ENCODE assay signal across 1 cellular context in genomic region chr3:40523781-40524180, GRCh38.
TF ChIP-seq lines count a peak whose summit lies in the region.

No MANE protein-coding gene starts in this region.

TF ChIP-seq in GM23338, 12 proteins besides CTCF, POLR2A, EP300 and RAD21 (continued from another document):
- TF ChIP-seq, protein P1, sequence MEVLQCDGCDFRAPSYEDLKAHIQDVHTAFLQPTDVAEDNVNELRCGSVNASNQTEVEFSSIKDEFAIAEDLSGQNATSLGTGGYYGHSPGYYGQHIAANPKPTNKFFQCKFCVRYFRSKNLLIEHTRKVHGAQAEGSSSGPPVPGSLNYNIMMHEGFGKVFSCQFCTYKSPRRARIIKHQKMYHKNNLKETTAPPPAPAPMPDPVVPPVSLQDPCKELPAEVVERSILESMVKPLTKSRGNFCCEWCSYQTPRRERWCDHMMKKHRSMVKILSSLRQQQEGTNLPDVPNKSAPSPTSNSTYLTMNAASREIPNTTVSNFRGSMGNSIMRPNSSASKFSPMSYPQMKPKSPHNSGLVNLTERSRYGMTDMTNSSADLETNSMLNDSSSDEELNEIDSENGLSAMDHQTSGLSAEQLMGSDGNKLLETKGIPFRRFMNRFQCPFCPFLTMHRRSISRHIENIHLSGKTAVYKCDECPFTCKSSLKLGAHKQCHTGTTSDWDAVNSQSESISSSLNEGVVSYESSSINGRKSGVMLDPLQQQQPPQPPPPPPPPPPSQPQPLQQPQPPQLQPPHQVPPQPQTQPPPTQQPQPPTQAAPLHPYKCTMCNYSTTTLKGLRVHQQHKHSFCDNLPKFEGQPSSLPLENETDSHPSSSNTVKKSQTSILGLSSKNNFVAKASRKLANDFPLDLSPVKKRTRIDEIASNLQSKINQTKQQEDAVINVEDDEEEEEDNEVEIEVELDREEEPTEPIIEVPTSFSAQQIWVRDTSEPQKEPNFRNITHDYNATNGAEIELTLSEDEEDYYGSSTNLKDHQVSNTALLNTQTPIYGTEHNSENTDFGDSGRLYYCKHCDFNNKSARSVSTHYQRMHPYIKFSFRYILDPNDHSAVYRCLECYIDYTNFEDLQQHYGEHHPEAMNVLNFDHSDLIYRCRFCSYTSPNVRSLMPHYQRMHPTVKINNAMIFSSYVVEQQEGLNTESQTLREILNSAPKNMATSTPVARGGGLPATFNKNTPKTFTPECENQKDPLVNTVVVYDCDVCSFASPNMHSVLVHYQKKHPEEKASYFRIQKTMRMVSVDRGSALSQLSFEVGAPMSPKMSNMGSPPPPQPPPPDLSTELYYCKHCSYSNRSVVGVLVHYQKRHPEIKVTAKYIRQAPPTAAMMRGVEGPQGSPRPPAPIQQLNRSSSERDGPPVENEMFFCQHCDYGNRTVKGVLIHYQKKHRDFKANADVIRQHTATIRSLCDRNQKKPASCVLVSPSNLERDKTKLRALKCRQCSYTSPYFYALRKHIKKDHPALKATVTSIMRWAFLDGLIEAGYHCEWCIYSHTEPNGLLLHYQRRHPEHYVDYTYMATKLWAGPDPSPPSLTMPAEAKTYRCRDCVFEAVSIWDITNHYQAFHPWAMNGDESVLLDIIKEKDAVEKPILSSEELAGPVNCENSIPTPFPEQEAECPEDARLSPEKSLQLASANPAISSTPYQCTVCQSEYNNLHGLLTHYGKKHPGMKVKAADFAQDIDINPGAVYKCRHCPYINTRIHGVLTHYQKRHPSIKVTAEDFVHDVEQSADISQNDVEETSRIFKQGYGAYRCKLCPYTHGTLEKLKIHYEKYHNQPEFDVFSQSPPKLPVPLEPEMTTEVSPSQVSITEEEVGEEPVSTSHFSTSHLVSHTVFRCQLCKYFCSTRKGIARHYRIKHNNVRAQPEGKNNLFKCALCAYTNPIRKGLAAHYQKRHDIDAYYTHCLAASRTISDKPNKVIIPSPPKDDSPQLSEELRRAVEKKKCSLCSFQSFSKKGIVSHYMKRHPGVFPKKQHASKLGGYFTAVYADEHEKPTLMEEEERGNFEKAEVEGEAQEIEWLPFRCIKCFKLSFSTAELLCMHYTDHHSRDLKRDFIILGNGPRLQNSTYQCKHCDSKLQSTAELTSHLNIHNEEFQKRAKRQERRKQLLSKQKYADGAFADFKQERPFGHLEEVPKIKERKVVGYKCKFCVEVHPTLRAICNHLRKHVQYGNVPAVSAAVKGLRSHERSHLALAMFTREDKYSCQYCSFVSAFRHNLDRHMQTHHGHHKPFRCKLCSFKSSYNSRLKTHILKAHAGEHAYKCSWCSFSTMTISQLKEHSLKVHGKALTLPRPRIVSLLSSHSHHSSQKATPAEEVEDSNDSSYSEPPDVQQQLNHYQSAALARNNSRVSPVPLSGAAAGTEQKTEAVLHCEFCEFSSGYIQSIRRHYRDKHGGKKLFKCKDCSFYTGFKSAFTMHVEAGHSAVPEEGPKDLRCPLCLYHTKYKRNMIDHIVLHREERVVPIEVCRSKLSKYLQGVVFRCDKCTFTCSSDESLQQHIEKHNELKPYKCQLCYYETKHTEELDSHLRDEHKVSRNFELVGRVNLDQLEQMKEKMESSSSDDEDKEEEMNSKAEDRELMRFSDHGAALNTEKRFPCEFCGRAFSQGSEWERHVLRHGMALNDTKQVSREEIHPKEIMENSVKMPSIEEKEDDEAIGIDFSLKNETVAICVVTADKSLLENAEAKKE (CRISPR knock-in tag; IDR thresholded peaks at IDR 0.05): no peak
